ENCODE assay signal across 1 cellular context in the genomic region with DNA sequence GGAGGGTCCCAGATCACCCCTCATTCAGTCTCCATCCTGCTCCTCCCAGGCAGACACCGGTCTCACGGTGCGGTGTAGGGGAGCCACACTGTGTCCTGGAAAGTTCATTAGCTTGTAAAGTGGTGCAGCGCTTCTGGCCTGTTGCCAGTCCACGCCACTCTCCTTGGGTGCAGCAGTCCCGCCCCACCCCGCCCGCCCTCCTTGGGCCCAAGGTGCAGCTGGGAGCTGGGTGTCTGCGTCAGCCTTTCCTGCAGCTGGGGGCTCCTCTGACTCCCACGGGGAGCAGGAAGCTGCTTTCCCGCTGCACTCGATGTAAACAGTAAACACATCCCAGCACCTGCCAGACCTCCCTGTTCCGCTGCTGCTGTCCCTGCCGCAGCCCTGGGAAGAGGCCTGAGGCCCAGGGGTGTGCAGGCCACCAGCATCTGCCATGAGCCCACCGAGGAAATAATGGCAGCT.
TF ChIP-seq lines count a peak whose summit lies in the region.

No MANE protein-coding gene starts in this region.

TF ChIP-seq in GM23338, 12 proteins besides CTCF, POLR2A, EP300 and RAD21 (continued from another document):
- TF ChIP-seq, protein P1, sequence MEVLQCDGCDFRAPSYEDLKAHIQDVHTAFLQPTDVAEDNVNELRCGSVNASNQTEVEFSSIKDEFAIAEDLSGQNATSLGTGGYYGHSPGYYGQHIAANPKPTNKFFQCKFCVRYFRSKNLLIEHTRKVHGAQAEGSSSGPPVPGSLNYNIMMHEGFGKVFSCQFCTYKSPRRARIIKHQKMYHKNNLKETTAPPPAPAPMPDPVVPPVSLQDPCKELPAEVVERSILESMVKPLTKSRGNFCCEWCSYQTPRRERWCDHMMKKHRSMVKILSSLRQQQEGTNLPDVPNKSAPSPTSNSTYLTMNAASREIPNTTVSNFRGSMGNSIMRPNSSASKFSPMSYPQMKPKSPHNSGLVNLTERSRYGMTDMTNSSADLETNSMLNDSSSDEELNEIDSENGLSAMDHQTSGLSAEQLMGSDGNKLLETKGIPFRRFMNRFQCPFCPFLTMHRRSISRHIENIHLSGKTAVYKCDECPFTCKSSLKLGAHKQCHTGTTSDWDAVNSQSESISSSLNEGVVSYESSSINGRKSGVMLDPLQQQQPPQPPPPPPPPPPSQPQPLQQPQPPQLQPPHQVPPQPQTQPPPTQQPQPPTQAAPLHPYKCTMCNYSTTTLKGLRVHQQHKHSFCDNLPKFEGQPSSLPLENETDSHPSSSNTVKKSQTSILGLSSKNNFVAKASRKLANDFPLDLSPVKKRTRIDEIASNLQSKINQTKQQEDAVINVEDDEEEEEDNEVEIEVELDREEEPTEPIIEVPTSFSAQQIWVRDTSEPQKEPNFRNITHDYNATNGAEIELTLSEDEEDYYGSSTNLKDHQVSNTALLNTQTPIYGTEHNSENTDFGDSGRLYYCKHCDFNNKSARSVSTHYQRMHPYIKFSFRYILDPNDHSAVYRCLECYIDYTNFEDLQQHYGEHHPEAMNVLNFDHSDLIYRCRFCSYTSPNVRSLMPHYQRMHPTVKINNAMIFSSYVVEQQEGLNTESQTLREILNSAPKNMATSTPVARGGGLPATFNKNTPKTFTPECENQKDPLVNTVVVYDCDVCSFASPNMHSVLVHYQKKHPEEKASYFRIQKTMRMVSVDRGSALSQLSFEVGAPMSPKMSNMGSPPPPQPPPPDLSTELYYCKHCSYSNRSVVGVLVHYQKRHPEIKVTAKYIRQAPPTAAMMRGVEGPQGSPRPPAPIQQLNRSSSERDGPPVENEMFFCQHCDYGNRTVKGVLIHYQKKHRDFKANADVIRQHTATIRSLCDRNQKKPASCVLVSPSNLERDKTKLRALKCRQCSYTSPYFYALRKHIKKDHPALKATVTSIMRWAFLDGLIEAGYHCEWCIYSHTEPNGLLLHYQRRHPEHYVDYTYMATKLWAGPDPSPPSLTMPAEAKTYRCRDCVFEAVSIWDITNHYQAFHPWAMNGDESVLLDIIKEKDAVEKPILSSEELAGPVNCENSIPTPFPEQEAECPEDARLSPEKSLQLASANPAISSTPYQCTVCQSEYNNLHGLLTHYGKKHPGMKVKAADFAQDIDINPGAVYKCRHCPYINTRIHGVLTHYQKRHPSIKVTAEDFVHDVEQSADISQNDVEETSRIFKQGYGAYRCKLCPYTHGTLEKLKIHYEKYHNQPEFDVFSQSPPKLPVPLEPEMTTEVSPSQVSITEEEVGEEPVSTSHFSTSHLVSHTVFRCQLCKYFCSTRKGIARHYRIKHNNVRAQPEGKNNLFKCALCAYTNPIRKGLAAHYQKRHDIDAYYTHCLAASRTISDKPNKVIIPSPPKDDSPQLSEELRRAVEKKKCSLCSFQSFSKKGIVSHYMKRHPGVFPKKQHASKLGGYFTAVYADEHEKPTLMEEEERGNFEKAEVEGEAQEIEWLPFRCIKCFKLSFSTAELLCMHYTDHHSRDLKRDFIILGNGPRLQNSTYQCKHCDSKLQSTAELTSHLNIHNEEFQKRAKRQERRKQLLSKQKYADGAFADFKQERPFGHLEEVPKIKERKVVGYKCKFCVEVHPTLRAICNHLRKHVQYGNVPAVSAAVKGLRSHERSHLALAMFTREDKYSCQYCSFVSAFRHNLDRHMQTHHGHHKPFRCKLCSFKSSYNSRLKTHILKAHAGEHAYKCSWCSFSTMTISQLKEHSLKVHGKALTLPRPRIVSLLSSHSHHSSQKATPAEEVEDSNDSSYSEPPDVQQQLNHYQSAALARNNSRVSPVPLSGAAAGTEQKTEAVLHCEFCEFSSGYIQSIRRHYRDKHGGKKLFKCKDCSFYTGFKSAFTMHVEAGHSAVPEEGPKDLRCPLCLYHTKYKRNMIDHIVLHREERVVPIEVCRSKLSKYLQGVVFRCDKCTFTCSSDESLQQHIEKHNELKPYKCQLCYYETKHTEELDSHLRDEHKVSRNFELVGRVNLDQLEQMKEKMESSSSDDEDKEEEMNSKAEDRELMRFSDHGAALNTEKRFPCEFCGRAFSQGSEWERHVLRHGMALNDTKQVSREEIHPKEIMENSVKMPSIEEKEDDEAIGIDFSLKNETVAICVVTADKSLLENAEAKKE (CRISPR knock-in tag; IDR thresholded peaks at IDR 0.05) = no peak
- TF ChIP-seq CREB1 (CRISPR knock-in tag; IDR thresholded peaks at IDR 0.05; ENCODE audit: low read depth) = no peak
- TF ChIP-seq ZNF114 (CRISPR knock-in tag; IDR thresholded peaks at IDR 0.05) = no peak
- TF ChIP-seq ETS1 (IDR thresholded peaks at IDR 0.05) = no peak
